Comparison of ENCODE assay signal across 13 cellular contexts in genomic region chr10:30026578-30026977, GRCh38. TPM values are rescaled to one million over a fixed set of nuclear protein-coding genes. Genes with fewer than 3 reads are reported as not detected.
DNase-seq lines count a peak whose midpoint lies in the region; ATAC-seq, FAIRE-seq and TF ChIP-seq lines count a peak whose summit lies in the region.
"Had no signal": no experiment of that assay in that cellular context is flagged by ENCODE, and none has a peak within 500 bp of the region (broad histone marks: within the 10 kb centered on the region; RNA-seq: fewer than 3 reads in every experiment).

No MANE protein-coding gene starts in this region.

- H3K27me3 Mint-ChIP-seq in activated naive CD8-positive, alpha-beta T cell, result peaks cover 38% of the 10 kb centered on the region
- H3K27me3 Mint-ChIP-seq in activated naive CD8-positive, alpha-beta T cell treated with anti-CD3 and anti-CD28 coated beads for 36 hours, result peaks cover 88% of the 10 kb centered on the region

- peak overlapping the region; percentile 77 for H3K4me3 Mint-ChIP-seq in activated naive CD8-positive, alpha-beta T cell
- no peak overlapping the region for H3K4me3 Mint-ChIP-seq in activated naive CD8-positive, alpha-beta T cell treated with anti-CD3 and anti-CD28 coated beads for 36 hours

- H2AFZ ChIP-seq in OCI-LY7 (ENCODE audit: low read length), result no peak overlapping the region
- H2AFZ ChIP-seq in endothelial cell of umbilical vein (ENCODE audit: low read depth, low read length), result no peak overlapping the region

- no peaks in the 10 kb centered on the region for H3K9me3 ChIP-seq in OCI-LY7 (ENCODE audit: low read length)
- no peaks in the 10 kb centered on the region for H3K9me3 ChIP-seq in endothelial cell of umbilical vein (replicated peaks; ENCODE audit: control insufficient read depth, insufficient read depth, low read length)
- H3K9me3 ChIP-seq in stomach, result no peaks in the 10 kb centered on the region
- H3K9me3 ChIP-seq in tibial artery, result no peaks in the 10 kb centered on the region
- H3K9me3 ChIP-seq: SJSA1 had no signal

- H3K4me1 Mint-ChIP-seq in activated naive CD8-positive, alpha-beta T cell (ENCODE audit: low read depth), result peaks cover 37% of the 10 kb centered on the region
- peaks cover 27% of the 10 kb centered on the region for H3K4me1 Mint-ChIP-seq in activated naive CD8-positive, alpha-beta T cell treated with anti-CD3 and anti-CD28 coated beads for 36 hours

- H3K36me3 Mint-ChIP-seq in activated naive CD8-positive, alpha-beta T cell, result no peaks in the 10 kb centered on the region
- peaks cover 2% of the 10 kb centered on the region for H3K36me3 Mint-ChIP-seq in activated naive CD8-positive, alpha-beta T cell treated with anti-CD3 and anti-CD28 coated beads for 36 hours

- no TSS peak for BruUV-seq in OCI-LY7 (replicated peaks; lab: Mats Ljungman, UMichigan)
- BruUV-seq in endothelial cell of umbilical vein (replicated peaks; lab: Mats Ljungman, UMichigan), result no TSS peak

- TF ChIP-seq POLR2A in endothelial cell of umbilical vein (IDR thresholded peaks at IDR 0.05; ENCODE audit: low read depth, low read length) (no peak), stomach (IDR thresholded peaks at IDR 0.05) (no peak)

- no peak for TF ChIP-seq EP300 in stomach (IDR thresholded peaks at IDR 0.05)

- no peaks in the 10 kb centered on the region for H4K20me1 ChIP-seq in OCI-LY7 (ENCODE audit: insufficient read depth, low read length)
- H4K20me1 ChIP-seq in endothelial cell of umbilical vein (replicated peaks; ENCODE audit: control insufficient read depth, extremely low read depth, insufficient read depth, low read length), result no peaks in the 10 kb centered on the region

- no peak overlapping the region for H3K27ac ChIP-seq in OCI-LY7 (ENCODE audit: low read depth, low read length, poor library complexity, severe bottlenecking)
- peak overlapping the region; percentile 78 for H3K27ac ChIP-seq in endothelial cell of umbilical vein (ENCODE audit: insufficient read depth, low read depth, low read length)
- peak overlapping the region in 3 of 5 donors; percentile 58 to 77 (median 62) for H3K27ac ChIP-seq in stomach
- no peak overlapping the region for H3K27ac ChIP-seq in tibial artery
- H3K27ac ChIP-seq: cardiac muscle cell, SJSA1 had no signal

- intact Hi-C loops in OCI-LY7 (cut with micrococcal nuclease; ENCODE audit: unreplicated experiment) (no loop called here), endothelial cell of umbilical vein (cut with micrococcal nuclease) (no loop called here), stomach (cut with DNase I; ENCODE audit: low total_unique reads) (no loop called here), tibial artery (cut with DNase I; ENCODE audit: low total_unique reads) (no loop called here)

- no peak for FAIRE-seq in endothelial cell of umbilical vein (lab: Jason Lieb, UNC)

- CTCF ChIA-PET in OCI-LY7 (lab: Charles Lee; ENCODE audit: unreplicated experiment) (interaction anchor here (0.5 kb wide), 1 partner anchor 362 kb away, joined by 4 read pairs; no protein-coding TSS in a partner anchor), endothelial cell of umbilical vein (lab: Charles Lee) (interaction anchor here (0.8 to 3.9 kb wide), 11 partner anchors 12 to 323 kb away, joined by 3 to 37 read pairs (median 7); partner anchors contain the start of gene MTPAP)

- no peaks in the 10 kb centered on the region for H3K9me2 ChIP-seq in OCI-LY7 (ENCODE audit: insufficient read depth, low read length)

- TF ChIP-seq CTCF in OCI-LY7 (conservative IDR thresholded peaks at IDR 0.05; ENCODE audit: low read length) (no peak), endothelial cell of umbilical vein (IDR thresholded peaks at IDR 0.05; ENCODE audit: extremely low read depth in 1 of 2, insufficient read depth in 1 of 2, low read depth in 1 of 2, low read length in 2 of 2) (no peak), stomach (IDR thresholded peaks at IDR 0.05) (no peak), tibial artery (IDR thresholded peaks at IDR 0.05) (no peak)

- H3K27ac Mint-ChIP-seq in activated naive CD8-positive, alpha-beta T cell, result no peak overlapping the region
- no peak overlapping the region for H3K27ac Mint-ChIP-seq in activated naive CD8-positive, alpha-beta T cell treated with anti-CD3 and anti-CD28 coated beads for 36 hours

- H3K9me1 ChIP-seq in endothelial cell of umbilical vein (replicated peaks; ENCODE audit: control insufficient read depth, extremely low read depth, insufficient read depth, low read length), result no peaks in the 10 kb centered on the region

- H3K36me3 ChIP-seq in OCI-LY7 (ENCODE audit: insufficient read depth, low read length), result no peaks in the 10 kb centered on the region
- peaks cover 0 to 18% of the 10 kb centered on the region in 2 experiments for H3K36me3 ChIP-seq in endothelial cell of umbilical vein (ENCODE audit: control insufficient read depth in 2 of 2, extremely low read depth in 1 of 2, insufficient read depth in 2 of 2, low read length in 2 of 2)
- peaks cover 0 to 11% (median 0%) of the 10 kb centered on the region in 4 donors for H3K36me3 ChIP-seq in stomach
- H3K36me3 ChIP-seq in tibial artery, result no peaks in the 10 kb centered on the region

- ATAC-seq in GM19328 (IDR thresholded peaks at IDR 0.05; ENCODE audit: unreplicated experiment), result no peak

- H3K4me1 ChIP-seq in OCI-LY7 (ENCODE audit: insufficient read depth, low read length, poor library complexity, severe bottlenecking) (no peaks in the 10 kb centered on the region), endothelial cell of umbilical vein (ENCODE audit: control insufficient read depth, extremely low read depth, insufficient read depth, low read length) (peaks cover 44% of the 10 kb centered on the region), stomach (peaks cover 19 to 45% (median 33%) of the 10 kb centered on the region in 4 donors), tibial artery (peaks cover 0 to 33% (median 18%) of the 10 kb centered on the region in 4 donors)
- H3K4me1 ChIP-seq: SJSA1 had no signal

- H3K4me3 ChIP-seq in OCI-LY7 (ENCODE audit: low read depth, low read length, poor library complexity, severe bottlenecking) (no peak overlapping the region), endothelial cell of umbilical vein (replicated peaks in 1 of 3; ENCODE audit: insufficient read depth in 1 of 3, low read depth in 1 of 3, low read length in 3 of 3) (no peak overlapping the region), stomach (peak overlapping the region in 1 of 4 donors; percentile 34), tibial artery (no peak overlapping the region)
- H3K4me3 ChIP-seq: cardiac muscle cell, lung, SJSA1 had no signal

- H3K79me2 ChIP-seq in OCI-LY7 (ENCODE audit: insufficient read depth, low read depth, low read length) (no peaks in the 10 kb centered on the region), endothelial cell of umbilical vein (ENCODE audit: control insufficient read depth, insufficient read depth, low read length) (no peaks in the 10 kb centered on the region)

- H3K9me3 Mint-ChIP-seq in activated naive CD8-positive, alpha-beta T cell (ENCODE audit: low read depth), result no peaks in the 10 kb centered on the region
- no peaks in the 10 kb centered on the region for H3K9me3 Mint-ChIP-seq in activated naive CD8-positive, alpha-beta T cell treated with anti-CD3 and anti-CD28 coated beads for 36 hours

- 89 to 96% (median 92%) methylated on average over 2 to 10 of the region's 10 CpGs for WGBS in stomach, 5 donors

- H3K27me3 ChIP-seq in endothelial cell of umbilical vein (ENCODE audit: control insufficient read depth in 2 of 2, insufficient read depth in 2 of 2, low read length in 2 of 2) (no peaks in the 10 kb centered on the region), stomach (no peaks in the 10 kb centered on the region), tibial artery (no peaks in the 10 kb centered on the region)
- H3K27me3 ChIP-seq: cardiac muscle cell, SJSA1 had no signal

- no peak for DNase-seq in activated naive CD8-positive, alpha-beta T cell treated with anti-CD3 and anti-CD28 coated beads for 36 hours
- no peak for DNase-seq in OCI-LY7 (ENCODE audit: low spot score)
- no peak for DNase-seq in endothelial cell of umbilical vein (ENCODE audit: low read depth, low spot score)
- no peak for DNase-seq in stomach
- no peak for DNase-seq in NOMO-1 treated with dmso at 0.1 percent for 144 hours (lab: John Stamatoyannopoulos, UW; ENCODE audit: unreplicated experiment)
- DNase-seq in tibial artery, result no peak
- DNase-seq: EL, NCI-H524 treated with DMSO at 0.1 percent for 48 hours had no signal

- dilution Hi-C loops in endothelial cell of umbilical vein (cut with MboI; ENCODE audit: extremely low pct_ligation_motif_present, low sequenced_read_pairs), result no loop called here

- H3K4me2 ChIP-seq in OCI-LY7 (ENCODE audit: low read length) (peak overlapping the region; percentile 47; the same call in 1 of the 2 replicates), endothelial cell of umbilical vein (ENCODE audit: insufficient read depth, low read length) (no peak overlapping the region)

- H3K9ac ChIP-seq in endothelial cell of umbilical vein (replicated peaks; ENCODE audit: extremely low read depth, insufficient read depth, low read length), result no peak overlapping the region

- POLR2A ChIA-PET in OCI-LY7 (lab: Charles Lee), result no interaction called here
- POLR2A ChIA-PET in endothelial cell of umbilical vein (lab: Charles Lee), result interaction anchor here (1.2 kb wide), 1 partner anchor 14 kb away, joined by 4 read pairs; no protein-coding TSS in a partner anchor

TF ChIP-seq in endothelial cell of umbilical vein, 7 proteins besides CTCF, POLR2A, EP300 and RAD21 (continues in another document):
- no peak for TF ChIP-seq POLR2AphosphoS5 (IDR thresholded peaks at IDR 0.05; ENCODE audit: insufficient read depth, low read depth, low read length)
- no peak for TF ChIP-seq MAX (IDR thresholded peaks at IDR 0.05; ENCODE audit: insufficient read depth, insufficient read length)
- TF ChIP-seq EZH2 (IDR thresholded peaks at IDR 0.05; ENCODE audit: borderline replicate concordance, low read depth, low read length, severe bottlenecking), result no peak

RNA-seq across cellular contexts. Expression of gene JCAD, which starts 32.8 kb away (rescaled TPM):
- total RNA-seq in activated naive CD8-positive, alpha-beta T cell treated with anti-CD3 and anti-CD28 coated beads for 36 hours, result under 1 TPM; 0.02 to 0.14 TPM
- not detected in 2 replicates for total RNA-seq in OCI-LY7 (2014; rRNA removed; shearing (Covaris generic))
- total RNA-seq in OCI-LY7 (2022), result 0.04 TPM in 1 of 2 replicates, not detected in the other
- 76.3 and 79.7 TPM in 2 replicates for total RNA-seq in endothelial cell of umbilical vein
- polyA plus RNA-seq in endothelial cell of umbilical vein, result 17.5 and 19.3 TPM in 2 replicates
- polyA plus RNA-seq in endothelial cell of umbilical vein (2011; cell fraction: cytosol; rRNA removed), result 23.1 and 29.1 TPM in 2 replicates
- polyA plus RNA-seq in endothelial cell of umbilical vein (2011; cell fraction: nucleus; rRNA removed), result 23.5 and 24.5 TPM in 2 replicates
- polyA plus RNA-seq in endothelial cell of umbilical vein (2012), result 28.1 and 35.3 TPM in 2 replicates
- polyA minus RNA-seq in endothelial cell of umbilical vein, result 50.6 and 50.9 TPM in 2 replicates
- not detected for polyA minus RNA-seq in endothelial cell of umbilical vein (2011; cell fraction: cytosol; rRNA and poly(A)+ RNA removed)
- polyA minus RNA-seq in endothelial cell of umbilical vein (2011; cell fraction: nucleus; rRNA and poly(A)+ RNA removed), result 24.4 and 27.1 TPM in 2 replicates
- total RNA-seq in stomach, result 10 to 100 TPM in 4 of 5 donors, 1 to 10 TPM in 1; 3.5 to 30.3 (median 20.2) TPM
- 1 to 10 TPM; 1.6 to 2.2 (median 1.7) TPM for polyA plus RNA-seq in stomach

Comparison
In these comparisons a context has a peak if more than half of its experiments do, and no peak if none do; other contexts are left out.
1. H3K27ac ChIP-seq: peak in endothelial cell of umbilical vein (single experiment) and stomach (3 of 5); none in OCI-LY7 (single experiment) and tibial artery (0 of 2).